ENCODE assay signal across 17 cellular contexts in the genomic region with DNA sequence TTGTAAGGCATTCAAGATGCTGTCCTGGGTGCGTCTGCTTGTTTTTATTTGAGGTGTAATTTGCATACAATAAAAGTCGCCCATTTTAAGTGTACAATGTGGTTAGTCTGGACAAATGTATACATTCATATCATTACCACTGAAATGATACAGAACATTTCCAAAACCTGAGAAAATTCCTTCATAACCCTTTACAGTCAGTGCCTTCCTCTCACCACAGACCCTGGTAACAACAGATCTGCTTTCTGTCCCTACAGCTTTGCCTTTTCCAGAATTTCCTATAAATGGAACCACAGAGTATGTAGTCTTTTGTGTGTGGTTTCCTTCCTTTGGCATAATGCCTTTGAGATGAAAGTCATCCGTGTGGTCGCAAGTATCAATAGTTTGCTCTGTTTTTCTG. TPM values are rescaled to one million over a fixed set of nuclear protein-coding genes. Genes with fewer than 3 reads are reported as not detected.
A peak's percentile ranks its signal among the peaks of the same experiment; 100 is the strongest.
DNase-seq lines count a peak whose midpoint lies in the region; ATAC-seq, FAIRE-seq and TF ChIP-seq lines count a peak whose summit lies in the region.
"Had no signal": no experiment of that assay in that cellular context is flagged by ENCODE, and none has a peak within 500 bp of the region (broad histone marks: within the 10 kb centered on the region; RNA-seq: fewer than 3 reads in every experiment).

No MANE protein-coding gene starts in this region.

- CTCF ChIA-PET in HepG2 (lab: Yijun Ruan, JAX; ENCODE audit: low intra/inter-chr PET ratio, low total read pairs): no interaction called here
- CTCF ChIA-PET in T-cell (lab: Charles Lee): interaction anchor here in 1 of 2 donors (1.6 kb wide), 1 partner anchor 43 kb away, joined by 3 read pairs; no protein-coding TSS in a partner anchor

- H3K36me3 Mint-ChIP-seq in T-cell: peaks cover 39% of the 10 kb centered on the region

- H3K4me3 ChIP-seq in HepG2 (replicated peaks in 1 of 3; ENCODE audit: insufficient read depth in 1 of 3, low read depth in 2 of 3, low read length in 3 of 3): no peak overlapping the region
- H3K4me3 ChIP-seq in right lobe of liver: no peak overlapping the region
- H3K4me3 ChIP-seq in transverse colon: no peak overlapping the region
- no peak overlapping the region for H3K4me3 ChIP-seq in upper lobe of right lung
- H3K4me3 ChIP-seq: lung, SJCRH30 had no signal

- H3K79me2 ChIP-seq in HepG2 (ENCODE audit: insufficient read depth, low read length): no peaks in the 10 kb centered on the region

- no peaks in the 10 kb centered on the region for H3K27me3 Mint-ChIP-seq in T-cell
- H3K27me3 Mint-ChIP-seq: activated naive CD8-positive, alpha-beta T cell treated with anti-CD3 and anti-CD28 coated beads, Interleukin-2, amount 10 ng/mL, durations not matched to agents 7 days and 5 days had no signal

- H3K4me1 ChIP-seq in HepG2 (ENCODE audit: insufficient read depth, low read length) (peaks cover 16% of the 10 kb centered on the region), right lobe of liver (no peaks in the 10 kb centered on the region), transverse colon (peaks cover 4 to 37% (median 18%) of the 10 kb centered on the region in 4 donors), upper lobe of right lung (peaks cover 12% of the 10 kb centered on the region)
- H3K4me1 ChIP-seq: BE2C, SJCRH30 had no signal

- TF ChIP-seq POLR2A in HepG2 (IDR thresholded peaks at IDR 0.05; ENCODE audit: insufficient read depth in 1 of 2, low read depth in 2 of 2, low read length in 2 of 2) (no peak), right lobe of liver (IDR thresholded peaks at IDR 0.05) (no peak), transverse colon (IDR thresholded peaks at IDR 0.05) (no peak)

- in situ Hi-C loops in HepG2 (cut with HindIII; ENCODE audit: extremely low pct_ligation_motif_present, low pct_unique_long_range_greater_than_20kb) (no loop called here), transverse colon (cut with MboI; ENCODE audit: low pct_ligation_motif_present in 1 of 4, low pct_unique_long_range_greater_than_20kb in 1 of 4, low sequenced_read_pairs in 3 of 4) (no loop called here)

- H3K36me3 ChIP-seq in HepG2 (replicated peaks in 1 of 2; ENCODE audit: control insufficient read depth in 1 of 2, insufficient read depth in 2 of 2, low read length in 2 of 2) (no peaks in the 10 kb centered on the region; a peak in 1 of 5 replicates), right lobe of liver (peaks cover 0 to 7% (median 0%) of the 10 kb centered on the region in 4 donors), transverse colon (peaks cover 0 to 7% (median 0%) of the 10 kb centered on the region in 4 donors), upper lobe of right lung (peaks cover 34% of the 10 kb centered on the region)
- H3K36me3 ChIP-seq: BE2C, SJCRH30 had no signal

- FAIRE-seq in HepG2 (lab: Jason Lieb, UNC): peak; percentile 39
- FAIRE-seq: H1 had no signal

- no peak overlapping the region for H3K4me3 Mint-ChIP-seq in T-cell
- H3K4me3 Mint-ChIP-seq: activated naive CD8-positive, alpha-beta T cell treated with anti-CD3 and anti-CD28 coated beads, Interleukin-2, amount 10 ng/mL, durations not matched to agents 7 days and 5 days had no signal

- no peak overlapping the region for H3K9ac ChIP-seq in HepG2 (ENCODE audit: insufficient read depth, low read depth, low read length)

- TF ChIP-seq EP300 in HepG2 (IDR thresholded peaks at IDR 0.05; ENCODE audit: low read depth in 2 of 2, low read length in 2 of 2) (no peak), HepG2 (CRISPR knock-in tag; IDR thresholded peaks at IDR 0.05; ENCODE audit: borderline replicate concordance) (no peak), transverse colon (IDR thresholded peaks at IDR 0.05; ENCODE audit: low read depth) (no peak)

- POLR2A ChIA-PET in HepG2 (lab: Yijun Ruan, JAX): interaction anchor here (1.7 kb wide), 1 partner anchor 45 kb away, joined by 6 read pairs; a partner anchor contains a TSS
- POLR2A ChIA-PET in T-cell (lab: Charles Lee): interaction anchor here in 1 of 2 donors (1.1 kb wide), 1 partner anchor 45 kb away, joined by 5 read pairs; no protein-coding TSS in a partner anchor

- no peak for DNase-seq in HepG2 (ENCODE audit: low spot score)
- DNase-seq in right lobe of liver: no peak
- DNase-seq in T-cell: no peak
- DNase-seq in left colon: no peak
- DNase-seq in transverse colon: no peak
- DNase-seq in head of caudate nucleus: no peak
- no peak for DNase-seq in upper lobe of right lung
- DNase-seq in SK-N-DZ (ENCODE audit: low spot score): no peak
- DNase-seq: activated naive CD8-positive, alpha-beta T cell treated with anti-CD3 and anti-CD28 coated beads, Interleukin-2, amount 10 ng/mL, durations not matched to agents 7 days and 5 days; BE2C; GDM1; KBM-7; NCI-H1694; SJCRH30 had no signal

- TF ChIP-seq RAD21 in HepG2 (CRISPR knock-in tag; IDR thresholded peaks at IDR 0.05): no peak

- H3K27me3 ChIP-seq in HepG2 (ENCODE audit: control insufficient read depth in 1 of 2, insufficient read depth in 2 of 2, low read length in 2 of 2) (no peaks in the 10 kb centered on the region), right lobe of liver (no peaks in the 10 kb centered on the region), transverse colon (no peaks in the 10 kb centered on the region), upper lobe of right lung (no peaks in the 10 kb centered on the region)
- H3K27me3 ChIP-seq: BE2C, SJCRH30 had no signal

- H3K27ac Mint-ChIP-seq in T-cell: peak overlapping the region; percentile 56 to 67
- H3K27ac Mint-ChIP-seq: activated naive CD8-positive, alpha-beta T cell treated with anti-CD3 and anti-CD28 coated beads, Interleukin-2, amount 10 ng/mL, durations not matched to agents 7 days and 5 days had no signal

- intact Hi-C loops in HepG2 (cut with micrococcal nuclease; ENCODE audit: unreplicated experiment): no loop called here
- intact Hi-C loops in right lobe of liver (cut with DNase I): no loop called here
- intact Hi-C loops in left colon (cut with DNase I, micrococcal nuclease): no loop called here
- intact Hi-C loops in transverse colon (cut with DNase I; ENCODE audit: low total_unique reads): no loop called here
- intact Hi-C loops in head of caudate nucleus (cut with DNase I): no loop called here
- intact Hi-C loops in upper lobe of right lung (cut with DNase I): no loop called here

- no peaks in the 10 kb centered on the region for H3K9me3 Mint-ChIP-seq in T-cell
- H3K9me3 Mint-ChIP-seq: activated naive CD8-positive, alpha-beta T cell treated with anti-CD3 and anti-CD28 coated beads, Interleukin-2, amount 10 ng/mL, durations not matched to agents 7 days and 5 days had no signal

- 97% methylated on average over 4 of the region's 4 CpGs for WGBS in HepG2 (ENCODE audit: low lambda C conversion rate)
- 78% methylated on average over 4 of the region's 4 CpGs for WGBS in right lobe of liver (ENCODE audit: insufficient coverage, low coverage, low lambda C conversion rate, missing lambda C conversion rate)
- WGBS in transverse colon (ENCODE audit: low coverage in 1 of 2), 2 donors: 37 to 62% methylated on average over 2 to 4 of the region's 4 CpGs

- ATAC-seq in HepG2 (no peak), right lobe of liver (no peak), T-cell (replicated peaks in 1 of 4) (no peak), left colon (peak; percentile 73), upper lobe of right lung (no peak)
- ATAC-seq: esophagus mucosa had no signal

- H4K20me1 ChIP-seq in HepG2 (ENCODE audit: insufficient read depth, low read length): no peaks in the 10 kb centered on the region

- TF ChIP-seq CTCF in HepG2 (CRISPR knock-in tag; IDR thresholded peaks at IDR 0.05) (no peak), right lobe of liver (IDR thresholded peaks at IDR 0.05) (no peak), transverse colon (IDR thresholded peaks at IDR 0.05) (no peak), upper lobe of right lung (IDR thresholded peaks at IDR 0.05) (no peak)

- no peak overlapping the region for H3K4me2 ChIP-seq in HepG2 (ENCODE audit: low read depth, low read length)

- H3K9me3 ChIP-seq in HepG2 (ENCODE audit: low read length) (no peaks in the 10 kb centered on the region), right lobe of liver (no peaks in the 10 kb centered on the region), transverse colon (no peaks in the 10 kb centered on the region), upper lobe of right lung (no peaks in the 10 kb centered on the region)
- H3K9me3 ChIP-seq: BE2C, SJCRH30 had no signal

- H2AFZ ChIP-seq in HepG2 (ENCODE audit: low read length): no peak overlapping the region

- no TSS peak for BruUV-seq in HepG2 (replicated peaks; lab: Mats Ljungman, UMichigan)

- H3K4me1 Mint-ChIP-seq in T-cell: peaks cover 4 to 35% (median 28%) of the 10 kb centered on the region in 3 donors

- H3K27ac ChIP-seq in HepG2 (ENCODE audit: extremely low read length, insufficient read depth, low read length) (no peak overlapping the region), right lobe of liver (no peak overlapping the region), transverse colon (peak overlapping the region; percentile 75 to 81 (median 78)), upper lobe of right lung (no peak overlapping the region)
- H3K27ac ChIP-seq: SJCRH30 had no signal

RNA-seq across cellular contexts. Expression of a gene that starts 45.8 kb away (rescaled TPM):
- total RNA-seq in HepG2 (2016; rRNA removed; fragmentation: Illumina TruSeq; extraction: Trizol) (84.0 and 99.6 TPM in 2 replicates), right lobe of liver (10 to 100 TPM; 12.7 to 26.1 (median 23.5) TPM), T-cell (10 to 100 TPM; 20.6 to 31.9 (median 22.5) TPM), left colon (10 to 100 TPM; 41.1 to 44.6 TPM), transverse colon (10 to 100 TPM in 3 of 4 donors, 1 to 10 TPM in 1; 6.7 to 84.8 (median 45.0) TPM), upper lobe of right lung (42.9 TPM)
- 88.3 and 93.2 TPM in 2 replicates for total RNA-seq in HepG2 (2016; cell fraction: cytosol; rRNA removed; fragmentation: Illumina TruSeq; extraction: Trizol; ENCODE audit: low read depth)
- 83.8 and 107 TPM in 2 replicates for total RNA-seq in HepG2 (2016; cell fraction: insoluble cytoplasmic fraction; rRNA removed; fragmentation: Illumina TruSeq; extraction: Trizol)
- 83.6 and 88.7 TPM in 2 replicates for total RNA-seq in HepG2 (2016; cell fraction: membrane; rRNA removed; fragmentation: Illumina TruSeq; extraction: Trizol)
- total RNA-seq in HepG2 (2016; cell fraction: nucleus; rRNA removed; fragmentation: Illumina TruSeq; extraction: Trizol): 35.6 and 35.8 TPM in 2 replicates
- polyA plus RNA-seq in HepG2 (2011; rRNA removed): 28.1 and 39.1 TPM in 2 replicates
- 23.1 and 28.7 TPM in 2 replicates for polyA plus RNA-seq in HepG2 (2011; cell fraction: cytosol; rRNA removed)
- 6.6 and 7.8 TPM in 2 replicates for polyA plus RNA-seq in HepG2 (2011; cell fraction: nucleus; rRNA removed)
- polyA plus RNA-seq in HepG2 (2012): 58.4 and 80.4 TPM in 2 replicates
- polyA plus RNA-seq in HepG2 (2016; cell fraction: cytosol; fragmentation: Illumina TruSeq; extraction: Trizol; ENCODE audit: low read depth): 79.1 and 96.4 TPM in 2 replicates
- polyA plus RNA-seq in HepG2 (2016; cell fraction: insoluble cytoplasmic fraction; fragmentation: Illumina TruSeq; extraction: Trizol; ENCODE audit: low read depth): 89.4 and 94.3 TPM in 2 replicates
- 57.3 and 66.6 TPM in 2 replicates for polyA plus RNA-seq in HepG2 (2016; cell fraction: membrane; fragmentation: Illumina TruSeq; extraction: Trizol; ENCODE audit: low read depth)
- 42.0 and 48.4 TPM in 2 replicates for polyA plus RNA-seq in HepG2 (2016; cell fraction: nucleus; fragmentation: Illumina TruSeq; extraction: Trizol; ENCODE audit: insufficient read depth, low read depth)
- 3.3 and 4.8 TPM in 2 replicates for polyA minus RNA-seq in HepG2 (2011; rRNA and poly(A)+ RNA removed; ENCODE audit: low replicate concordance)
- 12.6 and 17.8 TPM in 2 replicates for polyA minus RNA-seq in HepG2 (2011; cell fraction: cytosol; rRNA and poly(A)+ RNA removed)
- polyA minus RNA-seq in HepG2 (2011; cell fraction: nucleus; rRNA and poly(A)+ RNA removed): 11.5 and 12.2 TPM in 2 replicates
- polyA plus RNA-seq in SK-N-DZ (2014; cell fraction: cytosol; rRNA removed): 46.9 and 67.5 TPM in 2 replicates
- polyA plus RNA-seq in SK-N-DZ (2014; cell fraction: nucleus; rRNA removed): 24.3 and 46.2 TPM in 2 replicates

Comparison
In these comparisons a context has a peak if more than half of its experiments do, and no peak if none do; other contexts are left out.
1. H3K27ac ChIP-seq: peak in transverse colon (4 of 4); none in HepG2 (single experiment), right lobe of liver (0 of 3) and upper lobe of right lung (single experiment).